1 cellular context compared by ENCODE assay signal in genomic region chr19:41871573-41872383, GRCh38.
TF ChIP-seq lines count a peak whose summit lies in the region.

No MANE protein-coding gene starts in this region.

TF ChIP-seq in WTC11, 78 proteins besides CTCF, POLR2A, EP300 and RAD21 (continued from another document):
- peak; percentile 80 for TF ChIP-seq ZNF416 (CRISPR knock-in tag; IDR thresholded peaks at IDR 0.05)
- TF ChIP-seq ZNF281 (CRISPR knock-in tag; IDR thresholded peaks at IDR 0.05): no peak
- TF ChIP-seq AR (CRISPR knock-in tag; IDR thresholded peaks at IDR 0.05): peak; percentile 87
- TF ChIP-seq ERG (CRISPR knock-in tag; IDR thresholded peaks at IDR 0.05): peak; percentile 90
- TF ChIP-seq IRF1 (CRISPR knock-in tag; IDR thresholded peaks at IDR 0.05): no peak
- no peak for TF ChIP-seq E2F5 (CRISPR knock-in tag; IDR thresholded peaks at IDR 0.05)
- TF ChIP-seq PRRX2 (CRISPR knock-in tag; IDR thresholded peaks at IDR 0.05): peak; percentile 88
- 0 out of 2 replicates have a peak, but pooled peaks have one; percentile 29 for TF ChIP-seq NFATC4 (CRISPR knock-in tag; IDR thresholded peaks at IDR 0.05)
- TF ChIP-seq ZNF317 (CRISPR knock-in tag; IDR thresholded peaks at IDR 0.05; ENCODE audit: borderline replicate concordance, low read depth): no peak
- TF ChIP-seq CREM (CRISPR knock-in tag; IDR thresholded peaks at IDR 0.05): 0 out of 2 replicates have a peak, but pooled peaks have one; percentile 14
